In genomic region chr10:74011762-74012161, GRCh38 we compare ENCODE assay signal across 9 cellular contexts. TPM values are rescaled to one million over a fixed set of nuclear protein-coding genes. Genes with fewer than 3 reads are reported as not detected.
DNase-seq lines count a peak whose midpoint lies in the region; ATAC-seq, FAIRE-seq and TF ChIP-seq lines count a peak whose summit lies in the region.
"Had no signal": no experiment of that assay in that cellular context is flagged by ENCODE, and none has a peak within 500 bp of the region (broad histone marks: within the 10 kb centered on the region; RNA-seq: fewer than 3 reads in every experiment).

No MANE protein-coding gene starts in this region.

- H3K4me1 ChIP-seq in esophagus muscularis mucosa (peaks cover 60 to 94% (median 89%) of the 10 kb centered on the region in 4 donors), pancreas (peaks cover 0 to 15% (median 0%) of the 10 kb centered on the region in 3 donors)

- TF ChIP-seq EP300 in esophagus muscularis mucosa (IDR thresholded peaks at IDR 0.05) = no peak

- intact Hi-C loops in esophagus muscularis mucosa (cut with DNase I) (no loop called here), pancreas (cut with DNase I) (no loop called here)

- WGBS in esophagus muscularis mucosa = 19% methylated on average over 1 of the region's 1 CpG
- WGBS in pancreas, 2 donors = 56 to 82% methylated on average over 1 of the region's 1 CpG

- H3K27ac ChIP-seq in esophagus muscularis mucosa (replicated peaks in 1 of 4) = peak overlapping the region; percentile 13 to 59 (median 38)
- no peak overlapping the region for H3K27ac ChIP-seq in pancreas

- FAIRE-seq in pancreas (lab: Jason Lieb, UNC) = no peak

- no peak overlapping the region for H3K4me3 ChIP-seq in esophagus muscularis mucosa
- H3K4me3 ChIP-seq in pancreas = no peak overlapping the region

- H3K9me3 ChIP-seq in esophagus muscularis mucosa (no peaks in the 10 kb centered on the region), pancreas (no peaks in the 10 kb centered on the region)

- no peaks in the 10 kb centered on the region for H3K27me3 ChIP-seq in esophagus muscularis mucosa
- no peaks in the 10 kb centered on the region for H3K27me3 ChIP-seq in pancreas

- TF ChIP-seq POLR2A in esophagus muscularis mucosa (IDR thresholded peaks at IDR 0.05; ENCODE audit: low read depth) = no peak

- DNase-seq in DMS79 treated with DMSO at 0.1 percent for 48 hours (lab: John Stamatoyannopoulos, UW) (peak; percentile 7), NCI-H69 (lab: John Stamatoyannopoulos, UW) (peak; percentile 40), esophagus muscularis mucosa (ENCODE audit: extremely low spot score) (no peak), pancreas (no peak), NCI-H1048 (lab: John Stamatoyannopoulos, UW) (no peak), SK-N-DZ (ENCODE audit: low spot score) (no peak)
- DNase-seq: stimulated activated CD4-positive, alpha-beta T cell treated with anti-CD3 and anti-CD28 coated beads, Interleukin-4, amount 100 ng/mL, for 24 hours had no signal

- ATAC-seq in pancreas = peak in 3 of 4 donors; percentile 30 to 53 (median 36)
- no peak for ATAC-seq in HG03521 (IDR thresholded peaks at IDR 0.05; ENCODE audit: unreplicated experiment)
- ATAC-seq in GM18868 (IDR thresholded peaks at IDR 0.05; ENCODE audit: unreplicated experiment) = no peak

- TF ChIP-seq CTCF in esophagus muscularis mucosa (IDR thresholded peaks at IDR 0.05) = no peak
- TF ChIP-seq CTCF in pancreas (IDR thresholded peaks at IDR 0.05) = no peak

- H3K36me3 ChIP-seq in esophagus muscularis mucosa (peaks cover 0 to 9% (median 7%) of the 10 kb centered on the region in 4 donors), pancreas (no peaks in the 10 kb centered on the region)

RNA-seq across cellular contexts. Expression of gene VCL, which starts 13.8 kb away (rescaled TPM):
- 100 to 1,000 TPM; 412 to 555 (median 448) TPM for total RNA-seq in esophagus muscularis mucosa
- 10 to 100 TPM; 24.9 to 51.7 (median 32.1) TPM for total RNA-seq in pancreas
- polyA plus RNA-seq in pancreas = 10 to 100 TPM in 1 of 2 donors, 1 to 10 TPM in 1; 8.6 to 13.3 TPM
- 20.3 and 26.1 TPM in 2 replicates for polyA plus RNA-seq in SK-N-DZ (2014; cell fraction: cytosol; rRNA removed)
- 16.2 and 20.0 TPM in 2 replicates for polyA plus RNA-seq in SK-N-DZ (2014; cell fraction: nucleus; rRNA removed)

Comparison
In these comparisons a context has a peak if more than half of its experiments do, and no peak if none do; other contexts are left out.
1. DNase-seq: peak in DMS79 treated with DMSO at 0.1 percent for 48 hours (single experiment) and NCI-H69 (single experiment); none in esophagus muscularis mucosa (single experiment), pancreas (0 of 6), NCI-H1048 (single experiment) and SK-N-DZ (single experiment).
2. H3K27ac ChIP-seq: peak in esophagus muscularis mucosa (4 of 4); none in pancreas (0 of 4).
3. ATAC-seq: peak in pancreas (3 of 4); none in HG03521 (single experiment) and GM18868 (single experiment).
4. RNA of gene VCL, which starts 13.8 kb away (total RNA-seq): 412 to 555 TPM in esophagus muscularis mucosa; 24.9 to 51.7 TPM in pancreas; every median in the first group is over 4 times any median in the second.